ENCODE assay signal across 23 cellular contexts in genomic region chr18:31563778-31564177, GRCh38. TPM values are rescaled to one million over a fixed set of nuclear protein-coding genes. Genes with fewer than 3 reads are reported as not detected.
DNase-seq lines count a peak whose midpoint lies in the region; ATAC-seq and TF ChIP-seq lines count a peak whose summit lies in the region.
"Had no signal": no experiment of that assay in that cellular context is flagged by ENCODE, and none has a peak within 500 bp of the region (broad histone marks: within the 10 kb centered on the region; RNA-seq: fewer than 3 reads in every experiment).

No MANE protein-coding gene starts in this region.

- no TSS peak for BruUV-seq in HCT116 (replicated peaks; lab: Mats Ljungman, UMichigan)

- H3K36me3 ChIP-seq in HCT116 (ENCODE audit: control insufficient read depth in 1 of 2, insufficient read depth in 2 of 2, low read length in 2 of 2), result no peaks in the 10 kb centered on the region
- no peaks in the 10 kb centered on the region for H3K36me3 ChIP-seq in right lobe of liver
- H3K36me3 ChIP-seq: colonic mucosa, uterus had no signal

- 16% methylated on average over 1 of the region's 1 CpG for WGBS in right lobe of liver (ENCODE audit: insufficient coverage, low coverage, low lambda C conversion rate, missing lambda C conversion rate)

- no peak overlapping the region for H3K27ac ChIP-seq in HCT116 (ENCODE audit: low read depth, low read length)
- no peak overlapping the region for H3K27ac ChIP-seq in right lobe of liver
- H3K27ac ChIP-seq: colonic mucosa, uterus had no signal

- CTCF ChIA-PET in HCT116 (lab: Charles Lee), result interaction anchor here (0.6 to 2.3 kb wide), 18 partner anchors 12 to 596 kb away, joined by 3 to 17 read pairs (median 4); no protein-coding TSS in a partner anchor

- ATAC-seq in HCT116, result no peak; the same call in 1 of the 2 replicates
- no peak for ATAC-seq in right lobe of liver
- ATAC-seq: activated naive CD8-positive, alpha-beta T cell treated with anti-CD3 and anti-CD28 coated beads, Interleukin-2, amount 50 U/mL, for 24 hours; naive thymus-derived CD8-positive, alpha-beta T cell; right cardiac atrium had no signal

- H3K9ac ChIP-seq in HCT116 (ENCODE audit: low read length), result no peak overlapping the region

- POLR2A ChIA-PET in HCT116 (lab: Charles Lee), result no interaction called here

- no peaks in the 10 kb centered on the region for H3K79me2 ChIP-seq in HCT116 (ENCODE audit: insufficient read depth, low read length)

- no peaks in the 10 kb centered on the region for H4K20me1 ChIP-seq in HCT116 (ENCODE audit: insufficient read depth)

- TF ChIP-seq POLR2A in HCT116 (IDR thresholded peaks at IDR 0.05; ENCODE audit: borderline replicate concordance, extremely low read depth, insufficient read depth, insufficient read length) (no peak), right lobe of liver (IDR thresholded peaks at IDR 0.05) (no peak)

- RAD21 ChIA-PET in HCT116 (lab: Charles Lee; ENCODE audit: low non-redundant PET in 1 of 2, low total read pairs in 2 of 2, uncharacterized antibody in 2 of 2, unreplicated experiment in 2 of 2), result interaction anchor here in 1 of 2 experiments (0.6 to 1.5 kb wide), 2 partner anchors 134 to 139 kb away, joined by 3 to 8 read pairs; no protein-coding TSS in a partner anchor

- TF ChIP-seq CTCF in HCT116 (IDR thresholded peaks at IDR 0.05 in 2 of 3, conservative IDR thresholded peaks at IDR 0.05 in 1 of 3; ENCODE audit: borderline replicate concordance in 1 of 3, insufficient read depth in 1 of 3, low read depth in 2 of 3, low read length in 2 of 3), result peak in 2 of 3 experiments; percentile 22 to 30; a peak in 2 of 6 replicates
- peak in 3 of 4 donors; percentile 12 to 43 (median 33) for TF ChIP-seq CTCF in right lobe of liver (IDR thresholded peaks at IDR 0.05)

- no peak overlapping the region for H2AFZ ChIP-seq in HCT116 (ENCODE audit: low read depth, low read length, poor library complexity, severe bottlenecking)

- H3K4me1 ChIP-seq in HCT116 (ENCODE audit: control insufficient read depth in 1 of 2, insufficient read depth in 2 of 2, low read length in 2 of 2) (no peaks in the 10 kb centered on the region), right lobe of liver (peaks cover 0 to 31% (median 5%) of the 10 kb centered on the region in 4 donors)
- H3K4me1 ChIP-seq: colonic mucosa, uterus had no signal

- TF ChIP-seq RAD21 in HCT116 (IDR thresholded peaks at IDR 0.05; ENCODE audit: low read depth), result peak; percentile 43

- H3K27me3 ChIP-seq in HCT116 (ENCODE audit: insufficient read depth, low read length) (no peaks in the 10 kb centered on the region), right lobe of liver (no peaks in the 10 kb centered on the region)
- H3K27me3 ChIP-seq: colonic mucosa, uterus had no signal

- H3K4me2 ChIP-seq in HCT116 (ENCODE audit: low read length), result no peak overlapping the region

- H3K9me3 ChIP-seq in HCT116 (ENCODE audit: control insufficient read depth in 1 of 2, insufficient read depth in 1 of 2, low read depth in 1 of 2, low read length in 2 of 2) (no peaks in the 10 kb centered on the region), right lobe of liver (no peaks in the 10 kb centered on the region)
- H3K9me3 ChIP-seq: colonic mucosa, uterus had no signal

- H3K9me2 ChIP-seq in HCT116 (ENCODE audit: insufficient read depth), result no peaks in the 10 kb centered on the region

- DNase-seq in GM03348 (ENCODE audit: low spot score) (peak; percentile 16), HCT116 (ENCODE audit: low read depth, low spot score) (no peak), SW480 (ENCODE audit: low spot score) (peak; percentile 1), right lobe of liver (no peak), activated T-cell treated with anti-CD3 and anti-CD28 coated beads for 4 hours (no peak), NCI-H526 treated with DMSO at 0.1 percent for 48 hours (lab: John Stamatoyannopoulos, UW) (no peak), inferior parietal cortex (ENCODE audit: extremely low spot score) (no peak)
- DNase-seq: activated CD4-positive, alpha-beta T cell treated with anti-CD3 and anti-CD28 coated beads for 1 hour; activated naive CD8-positive, alpha-beta T cell treated with anti-CD3 and anti-CD28 coated beads, Interleukin-2, amount 50 U/mL, for 24 hours; activated T-cell treated with anti-CD3 and anti-CD28 coated beads, Interleukin-2, amount 50 U/mL, for 1 hour; CD4-positive, CD25-positive, alpha-beta regulatory T cell; colonic mucosa; GDM1; naive thymus-derived CD8-positive, alpha-beta T cell; NCI-H2081 treated with DMSO at 0.1 percent for 48 hours; right cardiac atrium; stimulated activated CD4-positive, alpha-beta T cell treated with anti-CD3 and anti-CD28 coated beads, Interleukin-4, amount 100 ng/mL, for 4 hours; stimulated activated naive CD4-positive, alpha-beta T cell; T-helper 1 cell; uterus had no signal

- intact Hi-C loops in HCT116 (cut with micrococcal nuclease) (loop anchor here (2.0 kb wide), 1 partner anchor 593 kb away; no protein-coding TSS in a partner anchor), right lobe of liver (cut with DNase I) (loop anchor here in 1 of 2 donors (10.0 kb wide), 1 partner anchor 151 kb away; no protein-coding TSS in a partner anchor)

- H3K4me3 ChIP-seq in HCT116 (replicated peaks in 1 of 2; ENCODE audit: low read depth in 1 of 2, low read length in 2 of 2) (no peak overlapping the region), right lobe of liver (no peak overlapping the region)
- H3K4me3 ChIP-seq: colonic mucosa, uterus had no signal

TF ChIP-seq in HCT116, 20 proteins besides CTCF, POLR2A, EP300 and RAD21:
- TF ChIP-seq EZH2 (IDR thresholded peaks at IDR 0.05) (no peak), ZBTB33 (IDR thresholded peaks at IDR 0.05; ENCODE audit: extremely low read depth, insufficient replicate concordance, low read length) (no peak), ZNF274 (IDR thresholded peaks at IDR 0.05; ENCODE audit: low read depth, low read length) (no peak), CEBPB (IDR thresholded peaks at IDR 0.05; ENCODE audit: low read depth) (no peak), YY1 (IDR thresholded peaks at IDR 0.05; ENCODE audit: extremely low read depth, insufficient replicate concordance, low read depth, low read length) (no peak)

RNA-seq across cellular contexts. Expression of gene TTR, which starts 27.9 kb away (rescaled TPM):
- total RNA-seq in HCT116 (2021; ENCODE audit: unreplicated experiment) (1.2 TPM), right lobe of liver (1,000 to 10,000 TPM; 1,281 to 4,774 (median 2,625) TPM)
- polyA plus RNA-seq in HCT116 (2012), result not detected in 2 replicates
- total RNA-seq: CD4-positive, CD25-positive, alpha-beta regulatory T cell; H4; LHCN-M2; lower leg skin; naive thymus-derived CD8-positive, alpha-beta T cell; uterus had no signal
- polyA plus RNA-seq: CD4-positive, CD25-positive, alpha-beta regulatory T cell; naive thymus-derived CD8-positive, alpha-beta T cell had no signal

Comparison
In these comparisons a context has a peak if more than half of its experiments do, and no peak if none do; other contexts are left out.
1. DNase-seq: peak in GM03348 (single experiment) and SW480 (single experiment); none in HCT116 (single experiment), right lobe of liver (0 of 3), activated T-cell treated with anti-CD3 and anti-CD28 coated beads for 4 hours (single experiment), NCI-H526 treated with DMSO at 0.1 percent for 48 hours (single experiment) and inferior parietal cortex (single experiment).
2. RNA of gene TTR, which starts 27.9 kb away (total RNA-seq): 1,281 to 4,774 TPM in right lobe of liver; 1.2 TPM in HCT116 (single experiment); every median in the first group is over 100 times any median in the second.